Comparison of ENCODE assay signal across 20 cellular contexts in genomic region chr4:173746424-173746823, GRCh38.
A peak's percentile ranks its signal among the peaks of the same experiment; 100 is the strongest.
DNase-seq lines count a peak whose midpoint lies in the region; ATAC-seq and TF ChIP-seq lines count a peak whose summit lies in the region.
"Had no signal": no experiment of that assay in that cellular context is flagged by ENCODE, and none has a peak within 500 bp of the region (broad histone marks: within the 10 kb centered on the region; RNA-seq: fewer than 3 reads in every experiment).

No MANE protein-coding gene starts in this region.

- no peak overlapping the region for H3K4me3 Mint-ChIP-seq in WTC11
- H3K4me3 Mint-ChIP-seq in endothelial cell (ENCODE audit: unreplicated experiment): no peak overlapping the region
- H3K4me3 Mint-ChIP-seq: CD14-positive monocyte, T-cell had no signal

- H3K27me3 Mint-ChIP-seq in WTC11 (ENCODE audit: low read depth) (no peaks in the 10 kb centered on the region; the same call in 1 of the 2 replicates), endothelial cell (ENCODE audit: unreplicated experiment) (peaks cover 1% of the 10 kb centered on the region)
- H3K27me3 Mint-ChIP-seq: T-cell had no signal

- H3K27ac ChIP-seq in Karpas-422 (ENCODE audit: low read length) (no peak overlapping the region), right atrium auricular region (peak overlapping the region; percentile 52 to 86)
- H3K27ac ChIP-seq: HL-60 had no signal

- CTCF ChIA-PET in WTC11 (lab: Charles Lee): no interaction called here

- no peak overlapping the region for H3K27ac Mint-ChIP-seq in WTC11
- no peak overlapping the region for H3K27ac Mint-ChIP-seq in endothelial cell (ENCODE audit: unreplicated experiment)
- H3K27ac Mint-ChIP-seq: CD14-positive monocyte, T-cell had no signal

- H3K9me3 Mint-ChIP-seq in WTC11: no peaks in the 10 kb centered on the region
- no peaks in the 10 kb centered on the region for H3K9me3 Mint-ChIP-seq in endothelial cell (ENCODE audit: unreplicated experiment)
- H3K9me3 Mint-ChIP-seq: T-cell had no signal

- TF ChIP-seq CTCF in WTC11 (IDR thresholded peaks at IDR 0.05) (no peak), right atrium auricular region (IDR thresholded peaks at IDR 0.05) (no peak), endothelial cell (IDR thresholded peaks at IDR 0.05; ENCODE audit: unreplicated experiment) (no peak)

- no peaks in the 10 kb centered on the region for H3K36me3 Mint-ChIP-seq in WTC11
- no peaks in the 10 kb centered on the region for H3K36me3 Mint-ChIP-seq in endothelial cell (ENCODE audit: low read depth, unreplicated experiment)
- H3K36me3 Mint-ChIP-seq: CD14-positive monocyte, T-cell had no signal

- H3K4me1 ChIP-seq in Karpas-422 (ENCODE audit: low read length): no peaks in the 10 kb centered on the region
- H3K4me1 ChIP-seq in right atrium auricular region: peaks cover 0 to 6% of the 10 kb centered on the region in 2 donors

- ATAC-seq in GM18867 (IDR thresholded peaks at IDR 0.05; ENCODE audit: unreplicated experiment): peak; percentile 43
- ATAC-seq in WTC11: peak; percentile 30; the same call in 1 of the 2 replicates
- no peak for ATAC-seq in HG02571 (IDR thresholded peaks at IDR 0.05; ENCODE audit: unreplicated experiment)
- ATAC-seq: Panc1, T-cell had no signal

- H3K27me3 ChIP-seq in Karpas-422 (ENCODE audit: low read length) (no peaks in the 10 kb centered on the region), right atrium auricular region (no peaks in the 10 kb centered on the region)

- no peaks in the 10 kb centered on the region for H3K9me3 ChIP-seq in Karpas-422 (ENCODE audit: low read length)
- H3K9me3 ChIP-seq in right atrium auricular region: peaks cover 0 to 8% of the 10 kb centered on the region in 2 donors

- H3K4me1 Mint-ChIP-seq in WTC11 (peaks cover 5% of the 10 kb centered on the region; the same call in 1 of the 2 replicates), endothelial cell (ENCODE audit: unreplicated experiment) (no peaks in the 10 kb centered on the region)
- H3K4me1 Mint-ChIP-seq: CD14-positive monocyte, T-cell had no signal

- no peak overlapping the region for H3K4me3 ChIP-seq in Karpas-422 (ENCODE audit: low read length)
- no peak overlapping the region for H3K4me3 ChIP-seq in right atrium auricular region

- POLR2A ChIA-PET in WTC11 (lab: Charles Lee): no interaction called here

- DNase-seq in Karpas-422 (peak; percentile 37), WTC11 (ENCODE audit: low spot score) (no peak), right atrium auricular region (ENCODE audit: low spot score) (no peak), GDM1 (lab: John Stamatoyannopoulos, UW) (no peak), T-helper 1 cell (no peak), endothelial cell (ENCODE audit: low spot score) (no peak)
- DNase-seq: ACHN, AML-193, DMS 273 treated with DMSO at 0.1 percent for 48 hours, DND-41, NCI-H1092 treated with DMSO at 0.1 percent for 48 hours, NCI-H1694 treated with DMSO at 0.1 percent for 48 hours, NCI-H510A treated with DMSO at 0.1 percent for 48 hours, T-cell, T1000 had no signal

- H3K36me3 ChIP-seq in Karpas-422 (ENCODE audit: insufficient read depth, low read length) (no peaks in the 10 kb centered on the region), right atrium auricular region (no peaks in the 10 kb centered on the region)

- H3K79me2 ChIP-seq in Karpas-422 (ENCODE audit: low read length): no peaks in the 10 kb centered on the region

- H2AFZ ChIP-seq in Karpas-422 (ENCODE audit: low read length): no peak overlapping the region

- no peaks in the 10 kb centered on the region for H4K20me1 ChIP-seq in Karpas-422 (ENCODE audit: insufficient read depth, low read depth, low read length)

- H3K9me2 ChIP-seq in Karpas-422 (replicated peaks; ENCODE audit: insufficient read depth, low read length): no peaks in the 10 kb centered on the region

- H3K9ac ChIP-seq in Karpas-422 (ENCODE audit: low read length): no peak overlapping the region

- H3K4me2 ChIP-seq in Karpas-422 (ENCODE audit: low read depth, low read length, poor library complexity, severe bottlenecking): no peak overlapping the region

TF ChIP-seq in WTC11, 78 proteins besides CTCF, POLR2A, EP300 and RAD21:
- TF ChIP-seq MAX (CRISPR knock-in tag; IDR thresholded peaks at IDR 0.05) (no peak), ATF6 (CRISPR knock-in tag; IDR thresholded peaks at IDR 0.05) (no peak), CREM (CRISPR knock-in tag; IDR thresholded peaks at IDR 0.05) (no peak), GTF2I (CRISPR knock-in tag; conservative IDR thresholded peaks at IDR 0.05) (no peak)
